Comparison of ENCODE assay signal across 8 cellular contexts in genomic region chr1:155171836-155172731, GRCh38. TPM values are rescaled to one million over a fixed set of nuclear protein-coding genes. Genes with fewer than 3 reads are reported as not detected.
DNase-seq lines count a peak whose midpoint lies in the region; ATAC-seq and TF ChIP-seq lines count a peak whose summit lies in the region.

No MANE protein-coding gene starts in this region.

- H3K4me3 ChIP-seq in iPS-18a (ENCODE audit: low read length) = peak overlapping the region; percentile 94

- peak overlapping the region; percentile 84 for H3K9ac ChIP-seq in iPS-18a (ENCODE audit: low read length)

- H3K27me3 Mint-ChIP-seq in activated T-helper 17 cell treated with anti-CD3 and anti-CD28 coated beads, Interleukin-2, amount 50 U/mL, for 72 hours = no peaks in the 10 kb centered on the region
- peaks cover under 1% of the 10 kb centered on the region for H3K27me3 Mint-ChIP-seq in stimulated activated naive CD8-positive, alpha-beta T cell treated with anti-CD3 and anti-CD28 coated beads, Interleukin-15, amount 100 ng/mL, for 72 hours

- no peak for TF ChIP-seq CTCF in C4-2B (conservative IDR thresholded peaks at IDR 0.05)

- H3K9me3 Mint-ChIP-seq in activated T-helper 17 cell treated with anti-CD3 and anti-CD28 coated beads, Interleukin-2, amount 50 U/mL, for 72 hours = no peaks in the 10 kb centered on the region
- H3K9me3 Mint-ChIP-seq in stimulated activated naive CD8-positive, alpha-beta T cell treated with anti-CD3 and anti-CD28 coated beads, Interleukin-15, amount 100 ng/mL, for 72 hours = no peaks in the 10 kb centered on the region

- DNase-seq in stimulated activated naive CD8-positive, alpha-beta T cell treated with anti-CD3 and anti-CD28 coated beads, Interleukin-15, amount 100 ng/mL, for 72 hours = no peak
- no peak for DNase-seq in HuH-7.5 (ENCODE audit: low spot score)
- DNase-seq in NCI-H524 treated with DMSO at 0.1 percent for 48 hours (lab: John Stamatoyannopoulos, UW) = no peak

- H3K27me3 ChIP-seq in iPS-18a (ENCODE audit: control insufficient read depth, insufficient read depth, low read length) = no peaks in the 10 kb centered on the region

- ATAC-seq in HG02678 (IDR thresholded peaks at IDR 0.05; ENCODE audit: unreplicated experiment) = peak; percentile 20
- peak; percentile 27 for ATAC-seq in activated T-helper 17 cell treated with anti-CD3 and anti-CD28 coated beads, Interleukin-2, amount 50 U/mL, for 72 hours (replicated peaks)
- peak; percentile 37 for ATAC-seq in stimulated activated naive CD8-positive, alpha-beta T cell treated with anti-CD3 and anti-CD28 coated beads, Interleukin-15, amount 100 ng/mL, for 72 hours
- ATAC-seq in HG02938 (IDR thresholded peaks at IDR 0.05; ENCODE audit: unreplicated experiment) = no peak

- H3K36me3 ChIP-seq in iPS-18a (ENCODE audit: control insufficient read depth, low read depth, low read length) = peaks cover 20% of the 10 kb centered on the region

- no peaks in the 10 kb centered on the region for H3K9me3 ChIP-seq in iPS-18a (ENCODE audit: control insufficient read depth, low read depth, low read length)

- H3K27ac ChIP-seq in C4-2B = peak overlapping the region; percentile 90
- H3K27ac ChIP-seq in iPS-18a (ENCODE audit: low read length) = peak overlapping the region; percentile 21

- peaks cover 12% of the 10 kb centered on the region for H3K4me1 ChIP-seq in iPS-18a (ENCODE audit: control insufficient read depth, low read depth, low read length)

- H3K4me3 Mint-ChIP-seq in activated T-helper 17 cell treated with anti-CD3 and anti-CD28 coated beads, Interleukin-2, amount 50 U/mL, for 72 hours = peak overlapping the region; percentile 100
- H3K4me3 Mint-ChIP-seq in stimulated activated naive CD8-positive, alpha-beta T cell treated with anti-CD3 and anti-CD28 coated beads, Interleukin-15, amount 100 ng/mL, for 72 hours = peak overlapping the region; percentile 96 to 99

- peaks cover 34% of the 10 kb centered on the region for H3K4me1 Mint-ChIP-seq in activated T-helper 17 cell treated with anti-CD3 and anti-CD28 coated beads, Interleukin-2, amount 50 U/mL, for 72 hours
- peaks cover 67% of the 10 kb centered on the region for H3K4me1 Mint-ChIP-seq in stimulated activated naive CD8-positive, alpha-beta T cell treated with anti-CD3 and anti-CD28 coated beads, Interleukin-15, amount 100 ng/mL, for 72 hours

- H3K27ac Mint-ChIP-seq in activated T-helper 17 cell treated with anti-CD3 and anti-CD28 coated beads, Interleukin-2, amount 50 U/mL, for 72 hours = peak overlapping the region; percentile 100
- H3K27ac Mint-ChIP-seq in stimulated activated naive CD8-positive, alpha-beta T cell treated with anti-CD3 and anti-CD28 coated beads, Interleukin-15, amount 100 ng/mL, for 72 hours = peak overlapping the region; percentile 77 to 99

- H3K36me3 Mint-ChIP-seq in activated T-helper 17 cell treated with anti-CD3 and anti-CD28 coated beads, Interleukin-2, amount 50 U/mL, for 72 hours (ENCODE audit: low read depth) = peaks cover 57% of the 10 kb centered on the region

RNA-seq across cellular contexts. Expression of gene KRTCAP2, which starts 1.0 kb away (rescaled TPM):
- total RNA-seq in activated T-helper 17 cell treated with anti-CD3 and anti-CD28 coated beads, Interleukin-2, amount 50 U/mL, for 72 hours = 100 to 1,000 TPM; 108 to 166 TPM

RNA-seq across cellular contexts. Expression of gene TRIM46, which starts 1.6 kb away (rescaled TPM):
- 10 to 100 TPM; 10.6 to 16.6 TPM for total RNA-seq in activated T-helper 17 cell treated with anti-CD3 and anti-CD28 coated beads, Interleukin-2, amount 50 U/mL, for 72 hours

RNA-seq across cellular contexts. Expression of gene DPM3, which starts 31.8 kb away (rescaled TPM):
- 10 to 100 TPM; 29.4 to 40.6 TPM for total RNA-seq in activated T-helper 17 cell treated with anti-CD3 and anti-CD28 coated beads, Interleukin-2, amount 50 U/mL, for 72 hours

RNA-seq across cellular contexts. Expression of gene THBS3, which starts 35.6 kb away (rescaled TPM):
- 10 to 100 TPM; 11.8 to 26.8 TPM for total RNA-seq in activated T-helper 17 cell treated with anti-CD3 and anti-CD28 coated beads, Interleukin-2, amount 50 U/mL, for 72 hours

RNA-seq across cellular contexts. Expression of gene MTX1, which starts 36.4 kb away (rescaled TPM):
- total RNA-seq in activated T-helper 17 cell treated with anti-CD3 and anti-CD28 coated beads, Interleukin-2, amount 50 U/mL, for 72 hours = 10 to 100 TPM; 31.3 to 59.9 TPM
